In the genomic region with DNA sequence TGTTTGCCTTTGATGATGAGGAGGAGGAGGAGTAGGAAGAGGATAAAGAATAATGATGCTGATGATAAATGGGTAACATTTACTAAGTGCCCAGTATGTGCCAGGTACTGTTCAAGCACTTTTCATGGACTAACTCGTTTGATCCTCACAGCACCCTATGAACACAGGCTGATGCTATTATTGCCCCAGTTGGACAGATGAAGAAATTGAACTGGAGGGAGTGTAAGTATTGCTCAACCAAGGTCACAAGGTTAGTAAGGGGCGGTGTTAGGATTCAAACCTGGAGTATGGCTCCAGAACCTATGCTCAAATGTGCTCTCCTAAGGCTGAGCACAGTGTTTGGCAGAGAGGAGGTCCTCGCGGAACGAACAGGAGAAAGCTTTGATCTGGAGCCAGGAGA, we compare ENCODE assay signal across 17 cellular contexts.
"Had no signal": no experiment of that assay in that cellular context is flagged by ENCODE, and none has a peak within 500 bp of the region (broad histone marks: within the 10 kb centered on the region; RNA-seq: fewer than 3 reads in every experiment).

No MANE protein-coding gene starts in this region.

- H3K27ac ChIP-seq: coronary artery, esophagus muscularis mucosa, lower lobe of right lung, parathyroid adenoma, sigmoid colon, transverse colon, vagina had no signal

- H3K36me3 ChIP-seq: esophagus muscularis mucosa, lower lobe of right lung, sigmoid colon, transverse colon, vagina had no signal

- DNase-seq: activated CD8-positive, alpha-beta memory T cell treated with anti-CD3 and anti-CD28 coated beads for 24 hours; activated CD8-positive, alpha-beta memory T cell treated with anti-CD3 and anti-CD28 coated beads, Interleukin-2, amount 50 U/mL, for 4 hours; activated T-cell treated with anti-CD3 and anti-CD28 coated beads, Interleukin-2, amount 50 U/mL, for 24 hours; cerebellar nuclear complex; hypothalamus; lower lobe of right lung; mesendoderm; mucosa of descending colon; nephron progenitor cell; sigmoid colon; stimulated activated CD4-positive, alpha-beta T cell treated with anti-CD3 and anti-CD28 coated beads, Interleukin-15, amount 100 ng/mL, for 24 hours; transverse colon had no signal

- H3K27me3 ChIP-seq: esophagus muscularis mucosa, sigmoid colon, transverse colon, vagina had no signal

- H3K4me3 ChIP-seq: coronary artery, esophagus muscularis mucosa, lower lobe of right lung, mucosa of descending colon, sigmoid colon, smooth muscle cell, transverse colon, vagina had no signal

- H3K4me1 ChIP-seq: lower lobe of right lung, sigmoid colon, transverse colon, vagina had no signal

- H3K9me3 ChIP-seq: esophagus muscularis mucosa, lower lobe of right lung, mucosa of descending colon, sigmoid colon, transverse colon, vagina had no signal

- H3K9ac ChIP-seq: parathyroid adenoma had no signal
